ENCODE assay signal across 22 cellular contexts in the genomic region with DNA sequence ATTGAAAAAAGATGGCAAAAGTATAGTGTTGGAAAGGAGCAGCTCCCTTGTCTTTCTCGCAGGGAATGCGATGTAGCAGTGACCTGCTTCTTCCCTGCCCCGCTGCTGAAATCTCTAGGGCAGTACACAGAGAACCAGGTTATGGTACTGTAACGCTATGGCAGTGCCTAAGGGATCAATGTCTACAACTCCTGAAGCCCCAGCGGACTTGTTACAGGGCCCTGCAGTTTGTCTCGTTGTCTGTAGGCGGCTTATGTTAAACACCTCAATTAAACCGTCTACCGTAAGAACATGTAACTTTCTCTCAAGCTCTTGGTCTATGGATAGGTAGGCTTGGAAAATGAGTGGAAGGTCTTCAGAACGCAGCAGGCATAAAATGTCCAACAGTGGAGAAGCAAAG. TPM values are rescaled to one million over a fixed set of nuclear protein-coding genes. Genes with fewer than 3 reads are reported as not detected.
A peak's percentile ranks its signal among the peaks of the same experiment; 100 is the strongest.
DNase-seq lines count a peak whose midpoint lies in the region; ATAC-seq and TF ChIP-seq lines count a peak whose summit lies in the region.
"Had no signal": no experiment of that assay in that cellular context is flagged by ENCODE, and none has a peak within 500 bp of the region (broad histone marks: within the 10 kb centered on the region; RNA-seq: fewer than 3 reads in every experiment).

No MANE protein-coding gene starts in this region.

- H3K9ac ChIP-seq in endodermal cell (ENCODE audit: extremely low read depth, low read length, poor library complexity, severe bottlenecking) = no peak overlapping the region
- H3K9ac ChIP-seq: BLaER1 treated with 17β-estradiol and CSF1 and Interleukin-3, amounts not matched to agents 10 nM and 100 nM; GM23248 had no signal

- H3K36me3 Mint-ChIP-seq in activated CD4-positive, alpha-beta T cell treated with anti-CD3 and anti-CD28 coated beads, Interleukin-2, amount 10 ng/mL, durations not matched to agents 24 days and 14 days (ENCODE audit: low read depth) = no peaks in the 10 kb centered on the region
- no peaks in the 10 kb centered on the region for H3K36me3 Mint-ChIP-seq in endodermal cell (ENCODE audit: low read depth)
- H3K36me3 Mint-ChIP-seq: CD8-positive, alpha-beta T cell had no signal

- intact Hi-C loops in activated CD4-positive, alpha-beta T cell treated with anti-CD3 and anti-CD28 coated beads, Interleukin-2, amount 10 ng/mL, durations not matched to agents 24 days and 14 days (cut with micrococcal nuclease) = no loop called here
- intact Hi-C loops in Panc1 (cut with micrococcal nuclease; ENCODE audit: unreplicated experiment) = no loop called here

- CTCF ChIA-PET in Panc1 (lab: Charles Lee) = no interaction called here

- TF ChIP-seq CTCF in Panc1 (IDR thresholded peaks at IDR 0.05) (no peak), endodermal cell (conservative IDR thresholded peaks at IDR 0.05) (peak; percentile 44)

- H3K9me3 Mint-ChIP-seq in activated CD4-positive, alpha-beta T cell treated with anti-CD3 and anti-CD28 coated beads, Interleukin-2, amount 10 ng/mL, durations not matched to agents 24 days and 14 days = no peaks in the 10 kb centered on the region
- no peaks in the 10 kb centered on the region for H3K9me3 Mint-ChIP-seq in endodermal cell
- H3K9me3 Mint-ChIP-seq: CD8-positive, alpha-beta T cell had no signal

- DNase-seq in activated CD4-positive, alpha-beta T cell treated with anti-CD3 and anti-CD28 coated beads, Interleukin-2, amount 10 ng/mL, durations not matched to agents 24 days and 14 days = peak; percentile 49
- no peak for DNase-seq in activated CD4-positive, alpha-beta T cell treated with anti-CD3 and anti-CD28 coated beads for 48 hours
- DNase-seq in Panc1 (ENCODE audit: low read depth, low spot score) (no peak), endodermal cell (no peak)
- DNase-seq: Calu3; CD8-positive, alpha-beta T cell; DMS79 treated with DMSO at 0.1 percent for 48 hours; GF-D8; GM23248; IMR-90; KBM-7 had no signal

- H3K27ac Mint-ChIP-seq in activated CD4-positive, alpha-beta T cell treated with anti-CD3 and anti-CD28 coated beads, Interleukin-2, amount 10 ng/mL, durations not matched to agents 24 days and 14 days = no peak overlapping the region
- H3K27ac Mint-ChIP-seq in endodermal cell = no peak overlapping the region
- H3K27ac Mint-ChIP-seq: CD8-positive, alpha-beta T cell had no signal

- H3K4me1 ChIP-seq in Panc1 (ENCODE audit: control insufficient read depth, insufficient read depth, low read length) = no peaks in the 10 kb centered on the region
- H3K4me1 ChIP-seq in endodermal cell (ENCODE audit: control insufficient read depth, insufficient read depth, low read length) = no peaks in the 10 kb centered on the region

- H3K4me3 ChIP-seq in Panc1 (ENCODE audit: low read depth in 2 of 2, low read length in 2 of 2) = no peak overlapping the region
- H3K4me3 ChIP-seq in endodermal cell (ENCODE audit: low read length) = no peak overlapping the region
- H3K4me3 ChIP-seq: BLaER1 treated with 17β-estradiol and CSF1 and Interleukin-3, amounts not matched to agents 10 nM and 100 nM; GM12878; GM23248; HAP-1 had no signal

- H3K36me3 ChIP-seq in Panc1 (ENCODE audit: control insufficient read depth, insufficient read depth, low read length) (no peaks in the 10 kb centered on the region), endodermal cell (ENCODE audit: control insufficient read depth, insufficient read depth, low read length) (no peaks in the 10 kb centered on the region)
- H3K36me3 ChIP-seq: BLaER1 treated with 17β-estradiol and CSF1 and Interleukin-3, amounts not matched to agents 10 nM and 100 nM; HAP-1 had no signal

- no peaks in the 10 kb centered on the region for H3K27me3 ChIP-seq in Panc1 (ENCODE audit: control insufficient read depth, insufficient read depth, low read length)
- peaks cover 9% of the 10 kb centered on the region for H3K27me3 ChIP-seq in endodermal cell (ENCODE audit: control insufficient read depth, insufficient read depth, low read length, poor library complexity, severe bottlenecking)
- H3K27me3 ChIP-seq: BLaER1 treated with 17β-estradiol and CSF1 and Interleukin-3, amounts not matched to agents 10 nM and 100 nM had no signal

- in situ Hi-C loops in Panc1 (cut with HindIII; ENCODE audit: low pct_unique_long_range_greater_than_20kb, low sequenced_read_pairs) = loop anchor here (10.0 kb wide), 1 partner anchor 75 kb away; no protein-coding TSS in a partner anchor

- H3K27me3 Mint-ChIP-seq in activated CD4-positive, alpha-beta T cell treated with anti-CD3 and anti-CD28 coated beads, Interleukin-2, amount 10 ng/mL, durations not matched to agents 24 days and 14 days = peaks cover 20% of the 10 kb centered on the region
- peaks cover 4% of the 10 kb centered on the region for H3K27me3 Mint-ChIP-seq in endodermal cell (ENCODE audit: insufficient read depth)

- H3K27ac ChIP-seq in Panc1 (ENCODE audit: low read length) = no peak overlapping the region
- H3K27ac ChIP-seq in endodermal cell (ENCODE audit: low read depth, low read length) = no peak overlapping the region
- H3K27ac ChIP-seq: 22Rv1; BLaER1 treated with 17β-estradiol and CSF1 and Interleukin-3, amounts not matched to agents 10 nM and 100 nM; GM23248; HL-60 had no signal

- H3K9me3 ChIP-seq in Panc1 (ENCODE audit: control insufficient read depth, insufficient read depth, low read depth, low read length) (no peaks in the 10 kb centered on the region), endodermal cell (ENCODE audit: control insufficient read depth, low read length) (no peaks in the 10 kb centered on the region)
- H3K9me3 ChIP-seq: HAP-1 had no signal

- WGBS in endodermal cell (ENCODE audit: insufficient coverage in 1 of 2, insufficient read length in 1 of 2), 2 experiments = 89 to 94% methylated on average over 5 to 10 of the region's 10 CpGs

- no peak overlapping the region for H3K4me3 Mint-ChIP-seq in activated CD4-positive, alpha-beta T cell treated with anti-CD3 and anti-CD28 coated beads, Interleukin-2, amount 10 ng/mL, durations not matched to agents 24 days and 14 days
- no peak overlapping the region for H3K4me3 Mint-ChIP-seq in endodermal cell
- H3K4me3 Mint-ChIP-seq: CD8-positive, alpha-beta T cell had no signal

- POLR2A ChIA-PET in Panc1 (lab: Charles Lee) = no interaction called here

- no peaks in the 10 kb centered on the region for H3K4me1 Mint-ChIP-seq in activated CD4-positive, alpha-beta T cell treated with anti-CD3 and anti-CD28 coated beads, Interleukin-2, amount 10 ng/mL, durations not matched to agents 24 days and 14 days
- H3K4me1 Mint-ChIP-seq in endodermal cell = no peaks in the 10 kb centered on the region

- peak; percentile 58; the same call in 1 of the 2 replicates for ATAC-seq in Panc1
- ATAC-seq in GM19351 (IDR thresholded peaks at IDR 0.05; ENCODE audit: unreplicated experiment) = no peak
- ATAC-seq in HG03039 (IDR thresholded peaks at IDR 0.05; ENCODE audit: unreplicated experiment) = no peak
- ATAC-seq in esophagus mucosa = no peak
- ATAC-seq: CD8-positive, alpha-beta T cell; GM12878 had no signal

- BruUV-seq in Panc1 (replicated peaks; lab: Mats Ljungman, UMichigan) = no TSS peak

RNA-seq across cellular contexts. Expression of a gene that starts 44.8 kb away (rescaled TPM):
- total RNA-seq in activated CD4-positive, alpha-beta T cell treated with anti-CD3 and anti-CD28 coated beads, Interleukin-2, amount 10 ng/mL, durations not matched to agents 24 days and 14 days = not detected in 2 replicates
- total RNA-seq in Panc1 (2021; ENCODE audit: unreplicated experiment) (not detected), endodermal cell (not detected), esophagus mucosa (not detected)
- polyA plus RNA-seq in Panc1 (2012; ENCODE audit: insufficient read length) = not detected
- not detected for polyA plus RNA-seq in endodermal cell (2013, experiment 1 of 2)
- not detected for polyA plus RNA-seq in endodermal cell (2013, experiment 2 of 2)
- total RNA-seq: A673; CD8-positive, alpha-beta T cell; GM12878; GM23248; HT1080; IMR-90 had no signal
- polyA plus RNA-seq: AG04450, GM12878, GM23248, IMR-90 had no signal

RNA-seq across cellular contexts. Expression of a gene that starts 57.7 kb away (rescaled TPM):
- not detected in 2 replicates for total RNA-seq in activated CD4-positive, alpha-beta T cell treated with anti-CD3 and anti-CD28 coated beads, Interleukin-2, amount 10 ng/mL, durations not matched to agents 24 days and 14 days
- total RNA-seq in Panc1 (2021; ENCODE audit: unreplicated experiment) (not detected), endodermal cell (not detected), esophagus mucosa (not detected)
- not detected for polyA plus RNA-seq in Panc1 (2012; ENCODE audit: insufficient read length)
- polyA plus RNA-seq in endodermal cell (2013, experiment 1 of 2) = not detected
- not detected for polyA plus RNA-seq in endodermal cell (2013, experiment 2 of 2)
- total RNA-seq: A673; CD8-positive, alpha-beta T cell; GM12878; GM23248; HT1080; IMR-90 had no signal
- polyA plus RNA-seq: AG04450, GM12878, GM23248, IMR-90 had no signal
